ENCODE assay signal across 1 cellular context in the genomic region with DNA sequence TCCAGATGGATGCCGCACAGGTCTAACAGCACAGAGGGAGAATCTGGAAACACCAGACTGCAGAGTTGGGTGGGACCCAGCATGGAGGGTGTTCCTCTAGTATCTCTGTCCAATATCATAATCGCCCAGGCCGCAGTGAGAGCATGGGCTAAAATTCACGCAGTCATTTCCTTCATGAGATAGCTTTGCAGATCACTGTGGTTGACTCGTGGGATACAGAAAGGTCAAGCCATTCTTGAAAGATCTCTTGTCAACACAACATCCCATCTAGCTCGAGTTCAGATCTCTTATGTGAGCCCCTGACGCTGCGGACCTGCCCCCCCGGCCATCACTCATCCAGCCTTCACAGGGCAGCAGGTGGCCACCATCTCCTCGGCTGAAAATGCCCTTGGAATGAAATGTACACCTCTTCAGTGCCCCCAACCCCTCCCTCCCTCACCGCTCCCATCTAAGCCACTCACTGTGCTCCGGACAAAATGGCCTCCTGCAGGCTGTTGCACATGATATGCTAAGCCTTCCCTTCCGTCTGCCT.
TF ChIP-seq lines count a peak whose summit lies in the region.

No MANE protein-coding gene starts in this region.

TF ChIP-seq in K562, 482 proteins besides CTCF, POLR2A, EP300 and RAD21 (continued from another document):
- TF ChIP-seq HOXB6 (CRISPR knock-in tag; IDR thresholded peaks at IDR 0.05; ENCODE audit: borderline replicate concordance): no peak
- no peak for TF ChIP-seq ZNF253 (CRISPR knock-in tag; conservative IDR thresholded peaks at IDR 0.05)
- no peak for TF ChIP-seq KLF1 (tag; IDR thresholded peaks at IDR 0.05)
- no peak for TF ChIP-seq ID3 (CRISPR knock-in tag; IDR thresholded peaks at IDR 0.05)
- peak; percentile 86 for TF ChIP-seq ID3 (tag; IDR thresholded peaks at IDR 0.05)
- no peak for TF ChIP-seq ZNF586 (CRISPR knock-in tag; conservative IDR thresholded peaks at IDR 0.05)
- no peak for TF ChIP-seq JUNB (CRISPR knock-in tag; conservative IDR thresholded peaks at IDR 0.05)
- TF ChIP-seq PYGO2 (tag; IDR thresholded peaks at IDR 0.05): no peak
- TF ChIP-seq PPARD (CRISPR knock-in tag; IDR thresholded peaks at IDR 0.05): no peak
- TF ChIP-seq, protein P1, sequence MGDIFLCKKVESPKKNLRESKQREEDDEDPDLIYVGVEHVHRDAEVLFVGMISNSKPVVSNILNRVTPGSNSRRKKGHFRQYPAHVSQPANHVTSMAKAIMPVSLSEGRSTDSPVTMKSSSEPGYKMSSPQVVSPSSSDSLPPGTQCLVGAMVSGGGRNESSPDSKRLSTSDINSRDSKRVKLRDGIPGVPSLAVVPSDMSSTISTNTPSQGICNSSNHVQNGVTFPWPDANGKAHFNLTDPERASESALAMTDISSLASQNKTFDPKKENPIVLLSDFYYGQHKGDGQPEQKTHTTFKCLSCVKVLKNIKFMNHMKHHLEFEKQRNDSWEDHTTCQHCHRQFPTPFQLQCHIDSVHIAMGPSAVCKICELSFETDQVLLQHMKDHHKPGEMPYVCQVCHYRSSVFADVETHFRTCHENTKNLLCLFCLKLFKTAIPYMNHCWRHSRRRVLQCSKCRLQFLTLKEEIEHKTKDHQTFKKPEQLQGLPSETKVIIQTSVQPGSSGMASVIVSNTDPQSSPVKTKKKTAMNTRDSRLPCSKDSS (IDR thresholded peaks at IDR 0.05; ENCODE audit: low read depth, partially characterized antibody): no peak
- peak; percentile 43; the same call in 1 of the 2 replicates for TF ChIP-seq CBFA2T3 (IDR thresholded peaks at IDR 0.05)
- peak; percentile 22; the same call in 1 of the 2 replicates for TF ChIP-seq TAL1 (IDR thresholded peaks at IDR 0.05)
- 0 out of 2 replicates have a peak, but pooled peaks have one; percentile 16 for TF ChIP-seq CBFA2T2 (conservative IDR thresholded peaks at IDR 0.05)
- no peak for TF ChIP-seq ZNF224 (CRISPR knock-in tag; IDR thresholded peaks at IDR 0.05)
- no peak for TF ChIP-seq BCOR (IDR thresholded peaks at IDR 0.05)
- no peak for TF ChIP-seq HDAC3 (IDR thresholded peaks at IDR 0.05; ENCODE audit: borderline replicate concordance, partially characterized antibody)
- peak in 1 of 3 experiments; percentile 64 for TF ChIP-seq YY1 (IDR thresholded peaks at IDR 0.05; ENCODE audit: borderline replicate concordance in 1 of 3, control insufficient read depth in 1 of 3, extremely low read depth in 1 of 3, insufficient read depth in 3 of 3, insufficient read length in 1 of 3, insufficient replicate concordance in 2 of 3, low read depth in 1 of 3, low read length in 2 of 3)
- no peak for TF ChIP-seq KDM4B (IDR thresholded peaks at IDR 0.05; ENCODE audit: borderline replicate concordance in 2 of 2, low read depth in 1 of 2)
- peak; percentile 63 for TF ChIP-seq CXXC5 (CRISPR knock-in tag; IDR thresholded peaks at IDR 0.05)
- TF ChIP-seq MTA2 (IDR thresholded peaks at IDR 0.05; ENCODE audit: low read depth): no peak
- TF ChIP-seq SMARCB1 (IDR thresholded peaks at IDR 0.05; ENCODE audit: insufficient read length, low read depth): no peak
- TF ChIP-seq NFE2 (IDR thresholded peaks at IDR 0.05; ENCODE audit: low read depth): peak; percentile 81
- no peak for TF ChIP-seq ZNF133 (CRISPR knock-in tag; IDR thresholded peaks at IDR 0.05)
- TF ChIP-seq ZNF740 (CRISPR knock-in tag; IDR thresholded peaks at IDR 0.05): no peak
- TF ChIP-seq ZNF740 (tag; IDR thresholded peaks at IDR 0.05): no peak
- 0 out of 2 replicates have a peak, but pooled peaks have one; percentile 11 for TF ChIP-seq RNF2 (IDR thresholded peaks at IDR 0.05)
- peak in 1 of 2 experiments; percentile 46; a peak in 2 of 4 replicates for TF ChIP-seq RCOR1 (IDR thresholded peaks at IDR 0.05; ENCODE audit: borderline replicate concordance in 1 of 2, low read depth in 2 of 2, low read length in 2 of 2)
- no peak for TF ChIP-seq FOXK2 (conservative IDR thresholded peaks at IDR 0.05 in 1 of 2, IDR thresholded peaks at IDR 0.05 in 1 of 2; ENCODE audit: low read depth in 2 of 2)
- TF ChIP-seq, protein P2, sequence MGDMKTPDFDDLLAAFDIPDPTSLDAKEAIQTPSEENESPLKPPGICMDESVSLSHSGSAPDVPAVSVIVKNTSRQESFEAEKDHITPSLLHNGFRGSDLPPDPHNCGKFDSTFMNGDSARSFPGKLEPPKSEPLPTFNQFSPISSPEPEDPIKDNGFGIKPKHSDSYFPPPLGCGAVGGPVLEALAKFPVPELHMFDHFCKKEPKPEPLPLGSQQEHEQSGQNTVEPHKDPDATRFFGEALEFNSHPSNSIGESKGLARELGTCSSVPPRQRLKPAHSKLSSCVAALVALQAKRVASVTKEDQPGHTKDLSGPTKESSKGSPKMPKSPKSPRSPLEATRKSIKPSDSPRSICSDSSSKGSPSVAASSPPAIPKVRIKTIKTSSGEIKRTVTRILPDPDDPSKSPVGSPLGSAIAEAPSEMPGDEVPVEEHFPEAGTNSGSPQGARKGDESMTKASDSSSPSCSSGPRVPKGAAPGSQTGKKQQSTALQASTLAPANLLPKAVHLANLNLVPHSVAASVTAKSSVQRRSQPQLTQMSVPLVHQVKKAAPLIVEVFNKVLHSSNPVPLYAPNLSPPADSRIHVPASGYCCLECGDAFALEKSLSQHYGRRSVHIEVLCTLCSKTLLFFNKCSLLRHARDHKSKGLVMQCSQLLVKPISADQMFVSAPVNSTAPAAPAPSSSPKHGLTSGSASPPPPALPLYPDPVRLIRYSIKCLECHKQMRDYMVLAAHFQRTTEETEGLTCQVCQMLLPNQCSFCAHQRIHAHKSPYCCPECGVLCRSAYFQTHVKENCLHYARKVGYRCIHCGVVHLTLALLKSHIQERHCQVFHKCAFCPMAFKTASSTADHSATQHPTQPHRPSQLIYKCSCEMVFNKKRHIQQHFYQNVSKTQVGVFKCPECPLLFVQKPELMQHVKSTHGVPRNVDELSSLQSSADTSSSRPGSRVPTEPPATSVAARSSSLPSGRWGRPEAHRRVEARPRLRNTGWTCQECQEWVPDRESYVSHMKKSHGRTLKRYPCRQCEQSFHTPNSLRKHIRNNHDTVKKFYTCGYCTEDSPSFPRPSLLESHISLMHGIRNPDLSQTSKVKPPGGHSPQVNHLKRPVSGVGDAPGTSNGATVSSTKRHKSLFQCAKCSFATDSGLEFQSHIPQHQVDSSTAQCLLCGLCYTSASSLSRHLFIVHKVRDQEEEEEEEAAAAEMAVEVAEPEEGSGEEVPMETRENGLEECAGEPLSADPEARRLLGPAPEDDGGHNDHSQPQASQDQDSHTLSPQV (IDR thresholded peaks at IDR 0.05): no peak
- 0 out of 2 replicates have a peak, but pooled peaks have one; percentile 16 for TF ChIP-seq GABPA (tag; conservative IDR thresholded peaks at IDR 0.05; ENCODE audit: low read depth)
- TF ChIP-seq DACH1 (IDR thresholded peaks at IDR 0.05; ENCODE audit: partially characterized antibody): no peak
- no peak for TF ChIP-seq HINFP (tag; conservative IDR thresholded peaks at IDR 0.05; ENCODE audit: low read depth)
- TF ChIP-seq NR2C2 (CRISPR knock-in tag; IDR thresholded peaks at IDR 0.05): no peak
- TF ChIP-seq NR2C2 (tag; IDR thresholded peaks at IDR 0.05): peak; percentile 23; the same call in 1 of the 2 replicates
- TF ChIP-seq NFIX (CRISPR knock-in tag; IDR thresholded peaks at IDR 0.05; ENCODE audit: low read depth): no peak
- no peak for TF ChIP-seq HNRNPUL1 (IDR thresholded peaks at IDR 0.05; ENCODE audit: low read length)
- TF ChIP-seq, protein P3, sequence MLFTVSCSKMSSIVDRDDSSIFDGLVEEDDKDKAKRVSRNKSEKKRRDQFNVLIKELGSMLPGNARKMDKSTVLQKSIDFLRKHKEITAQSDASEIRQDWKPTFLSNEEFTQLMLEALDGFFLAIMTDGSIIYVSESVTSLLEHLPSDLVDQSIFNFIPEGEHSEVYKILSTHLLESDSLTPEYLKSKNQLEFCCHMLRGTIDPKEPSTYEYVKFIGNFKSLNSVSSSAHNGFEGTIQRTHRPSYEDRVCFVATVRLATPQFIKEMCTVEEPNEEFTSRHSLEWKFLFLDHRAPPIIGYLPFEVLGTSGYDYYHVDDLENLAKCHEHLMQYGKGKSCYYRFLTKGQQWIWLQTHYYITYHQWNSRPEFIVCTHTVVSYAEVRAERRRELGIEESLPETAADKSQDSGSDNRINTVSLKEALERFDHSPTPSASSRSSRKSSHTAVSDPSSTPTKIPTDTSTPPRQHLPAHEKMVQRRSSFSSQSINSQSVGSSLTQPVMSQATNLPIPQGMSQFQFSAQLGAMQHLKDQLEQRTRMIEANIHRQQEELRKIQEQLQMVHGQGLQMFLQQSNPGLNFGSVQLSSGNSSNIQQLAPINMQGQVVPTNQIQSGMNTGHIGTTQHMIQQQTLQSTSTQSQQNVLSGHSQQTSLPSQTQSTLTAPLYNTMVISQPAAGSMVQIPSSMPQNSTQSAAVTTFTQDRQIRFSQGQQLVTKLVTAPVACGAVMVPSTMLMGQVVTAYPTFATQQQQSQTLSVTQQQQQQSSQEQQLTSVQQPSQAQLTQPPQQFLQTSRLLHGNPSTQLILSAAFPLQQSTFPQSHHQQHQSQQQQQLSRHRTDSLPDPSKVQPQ (CRISPR knock-in tag; IDR thresholded peaks at IDR 0.05; ENCODE audit: borderline replicate concordance): no peak
